Comparison of ENCODE assay signal across 1 cellular context in genomic region chr11:118605116-118605867, GRCh38.
TF ChIP-seq lines count a peak whose summit lies in the region.

No MANE protein-coding gene starts in this region.

TF ChIP-seq in K562, 482 proteins besides CTCF, POLR2A, EP300 and RAD21 (continues in another document):
- TF ChIP-seq ZC3H8 (IDR thresholded peaks at IDR 0.05) (no peak), RCOR1 (IDR thresholded peaks at IDR 0.05; ENCODE audit: borderline replicate concordance in 1 of 2, low read depth in 2 of 2, low read length in 2 of 2) (peak in 1 of 2 experiments; percentile 54; a peak in 1 of 4 replicates), ZNF280B (CRISPR knock-in tag; IDR thresholded peaks at IDR 0.05) (no peak), GABPB2 (CRISPR knock-in tag; conservative IDR thresholded peaks at IDR 0.05) (no peak), ATF2 (CRISPR knock-in tag; IDR thresholded peaks at IDR 0.05) (no peak), RAD51 (IDR thresholded peaks at IDR 0.05; ENCODE audit: borderline replicate concordance, low read depth) (0 out of 2 replicates have a peak, but pooled peaks have one; percentile 15), DMBX1 (CRISPR knock-in tag; IDR thresholded peaks at IDR 0.05; ENCODE audit: borderline replicate concordance) (0 out of 2 replicates have a peak, but pooled peaks have one; percentile 10), TEAD4 (IDR thresholded peaks at IDR 0.05; ENCODE audit: low read length) (peak; percentile 48; the same call in 1 of the 2 replicates), TEAD4 (CRISPR knock-in tag; IDR thresholded peaks at IDR 0.05; ENCODE audit: borderline replicate concordance) (no peak), HNRNPLL (IDR thresholded peaks at IDR 0.05; ENCODE audit: low read depth, low read length, poor library complexity, severe bottlenecking) (no peak), NR4A1 (CRISPR knock-in tag; IDR thresholded peaks at IDR 0.05) (no peak), NR4A1 (tag; IDR thresholded peaks at IDR 0.05) (no peak), HOXB6 (CRISPR knock-in tag; IDR thresholded peaks at IDR 0.05; ENCODE audit: borderline replicate concordance) (no peak), HINFP (tag; conservative IDR thresholded peaks at IDR 0.05; ENCODE audit: low read depth) (no peak), MXI1 (IDR thresholded peaks at IDR 0.05; ENCODE audit: low read depth, low read length) (no peak), FOXK1 (CRISPR knock-in tag; IDR thresholded peaks at IDR 0.05; ENCODE audit: borderline replicate concordance) (no peak; the same call in 1 of the 2 replicates), HDAC1 (IDR thresholded peaks at IDR 0.05) (peak in 1 of 2 experiments; percentile 48; a peak in 2 of 4 replicates), KDM1A (IDR thresholded peaks at IDR 0.05) (peak in 1 of 2 experiments; percentile 50; a peak in 2 of 4 replicates), IRF9 (tag; IDR thresholded peaks at IDR 0.05) (peak; percentile 68), TRIM24 (IDR thresholded peaks at IDR 0.05) (peak; percentile 50 to 52; a peak in 1 of 4 replicates), PTRF (tag; IDR thresholded peaks at IDR 0.05) (no peak), NR3C1 (CRISPR knock-in tag; IDR thresholded peaks at IDR 0.05) (no peak), YBX1 (IDR thresholded peaks at IDR 0.05) (no peak), DACH1 (IDR thresholded peaks at IDR 0.05; ENCODE audit: partially characterized antibody) (peak; percentile 78), ID3 (CRISPR knock-in tag; IDR thresholded peaks at IDR 0.05) (no peak), ID3 (tag; IDR thresholded peaks at IDR 0.05) (no peak), ATF3 (IDR thresholded peaks at IDR 0.05) (peak; percentile 56), ATF3 (CRISPR knock-in tag; conservative IDR thresholded peaks at IDR 0.05) (no peak), VEZF1 (CRISPR knock-in tag; IDR thresholded peaks at IDR 0.05) (peak; percentile 66), HMGN3 (IDR thresholded peaks at IDR 0.05; ENCODE audit: borderline replicate concordance, extremely low read depth, insufficient read length, low read depth, low read length) (no peak), SREBF1 (IDR thresholded peaks at IDR 0.05; ENCODE audit: borderline replicate concordance, low read depth, low read length) (no peak), SMARCB1 (IDR thresholded peaks at IDR 0.05; ENCODE audit: insufficient read length, low read depth) (no peak), DIDO1 (tag; IDR thresholded peaks at IDR 0.05; ENCODE audit: low read depth) (no peak), ESRRB (CRISPR knock-in tag; IDR thresholded peaks at IDR 0.05; ENCODE audit: borderline replicate concordance) (no peak), CREB1 (IDR thresholded peaks at IDR 0.05) (peak; percentile 27; the same call in 1 of the 2 replicates), CREB1 (CRISPR knock-in tag; IDR thresholded peaks at IDR 0.05) (no peak), CBFA2T2 (conservative IDR thresholded peaks at IDR 0.05) (peak; percentile 74), MAX (CRISPR knock-in tag; IDR thresholded peaks at IDR 0.05) (peak; percentile 23; the same call in 1 of the 2 replicates), CBFA2T3 (IDR thresholded peaks at IDR 0.05) (peak; percentile 82), JUNB (CRISPR knock-in tag; conservative IDR thresholded peaks at IDR 0.05) (no peak), ARID4B (CRISPR knock-in tag; IDR thresholded peaks at IDR 0.05) (0 out of 2 replicates have a peak, but pooled peaks have one; percentile 30), ZNF384 (IDR thresholded peaks at IDR 0.05; ENCODE audit: low read depth, low read length) (0 out of 2 replicates have a peak, but pooled peaks have one; percentile 14), CEBPG (CRISPR knock-in tag; IDR thresholded peaks at IDR 0.05) (peak; percentile 84), CEBPG (tag; conservative IDR thresholded peaks at IDR 0.05 in 1 of 2, IDR thresholded peaks at IDR 0.05 in 1 of 2) (peak; percentile 85 to 87), SIN3A (IDR thresholded peaks at IDR 0.05; ENCODE audit: borderline replicate concordance in 2 of 2, control insufficient read depth in 1 of 2, low read depth in 2 of 2, low read length in 2 of 2) (0 out of 4 replicates have a peak, but pooled peaks of 1 of the 2 experiments have one; percentile 19), DPF2 (IDR thresholded peaks at IDR 0.05) (0 out of 2 replicates have a peak, but pooled peaks have one; percentile 17), ESRRA (IDR thresholded peaks at IDR 0.05; ENCODE audit: borderline replicate concordance, low read depth) (no peak), HIVEP1 (CRISPR knock-in tag; IDR thresholded peaks at IDR 0.05) (no peak), HNRNPK (IDR thresholded peaks at IDR 0.05; ENCODE audit: low read depth, low read length, poor library complexity, severe bottlenecking) (no peak), ELF1 (tag; IDR thresholded peaks at IDR 0.05) (no peak), POLR2AphosphoS5 (IDR thresholded peaks at IDR 0.05; ENCODE audit: control insufficient read depth, insufficient read depth, low read depth, low read length) (peak; percentile 37; the same call in 1 of the 2 replicates), FOS (IDR thresholded peaks at IDR 0.05; ENCODE audit: extremely low read depth, insufficient read length) (no peak), ZNF449 (CRISPR knock-in tag; IDR thresholded peaks at IDR 0.05) (no peak), EGR1 (conservative IDR thresholded peaks at IDR 0.05) (peak; percentile 83), NFIC (IDR thresholded peaks at IDR 0.05) (0 out of 2 replicates have a peak, but pooled peaks have one; percentile 39), CXXC5 (CRISPR knock-in tag; IDR thresholded peaks at IDR 0.05) (no peak)
